16 cellular contexts compared by ENCODE assay signal in genomic region chr2:101859604-101860003, GRCh38.
A peak's percentile ranks its signal among the peaks of the same experiment; 100 is the strongest.
DNase-seq lines count a peak whose midpoint lies in the region; ATAC-seq, FAIRE-seq and TF ChIP-seq lines count a peak whose summit lies in the region.
"Had no signal": no experiment of that assay in that cellular context is flagged by ENCODE, and none has a peak within 500 bp of the region (broad histone marks: within the 10 kb centered on the region; RNA-seq: fewer than 3 reads in every experiment).

No MANE protein-coding gene starts in this region.

- no peak overlapping the region for H3K4me3 Mint-ChIP-seq in endothelial cell (ENCODE audit: unreplicated experiment)
- H3K4me3 Mint-ChIP-seq: CD8-positive, alpha-beta T cell had no signal

- no peak overlapping the region for H2AFZ ChIP-seq in HepG2 (ENCODE audit: low read length)
- H2AFZ ChIP-seq in smooth muscle cell (ENCODE audit: low read depth): no peak overlapping the region

- TF ChIP-seq POLR2A in HepG2 (IDR thresholded peaks at IDR 0.05; ENCODE audit: insufficient read depth in 1 of 2, low read depth in 2 of 2, low read length in 2 of 2) (no peak), right lobe of liver (IDR thresholded peaks at IDR 0.05) (no peak)

- H3K4me1 ChIP-seq in HepG2 (ENCODE audit: insufficient read depth, low read length): peaks cover 29% of the 10 kb centered on the region
- peaks cover 0 to 14% (median 2%) of the 10 kb centered on the region in 4 donors for H3K4me1 ChIP-seq in right lobe of liver
- H3K4me1 ChIP-seq in smooth muscle cell (ENCODE audit: low read depth): no peaks in the 10 kb centered on the region
- no peaks in the 10 kb centered on the region for H3K4me1 ChIP-seq in upper lobe of right lung
- H3K4me1 ChIP-seq: BE2C, HAP-1 had no signal

- in situ Hi-C loops in HepG2 (cut with HindIII; ENCODE audit: extremely low pct_ligation_motif_present, low pct_unique_long_range_greater_than_20kb): no loop called here

- TF ChIP-seq CTCF in HepG2 (CRISPR knock-in tag; IDR thresholded peaks at IDR 0.05) (no peak), right lobe of liver (IDR thresholded peaks at IDR 0.05) (no peak), endothelial cell (IDR thresholded peaks at IDR 0.05; ENCODE audit: unreplicated experiment) (no peak), smooth muscle cell (IDR thresholded peaks at IDR 0.05; ENCODE audit: borderline replicate concordance, insufficient read depth, poor library complexity, severe bottlenecking) (no peak), upper lobe of right lung (IDR thresholded peaks at IDR 0.05) (no peak)

- TF ChIP-seq EP300 in HepG2 (IDR thresholded peaks at IDR 0.05; ENCODE audit: low read depth in 2 of 2, low read length in 2 of 2) (no peak), HepG2 (CRISPR knock-in tag; IDR thresholded peaks at IDR 0.05; ENCODE audit: borderline replicate concordance) (no peak)

- no peaks in the 10 kb centered on the region for H3K9me3 Mint-ChIP-seq in endothelial cell (ENCODE audit: unreplicated experiment)
- H3K9me3 Mint-ChIP-seq: CD8-positive, alpha-beta T cell had no signal

- H3F3A ChIP-seq in smooth muscle cell (ENCODE audit: low read depth): no peaks in the 10 kb centered on the region

- no peak overlapping the region for H3K27ac ChIP-seq in HepG2 (ENCODE audit: extremely low read length, insufficient read depth, low read length)
- H3K27ac ChIP-seq in right lobe of liver: no peak overlapping the region
- H3K27ac ChIP-seq in smooth muscle cell (ENCODE audit: low read depth): peak overlapping the region; percentile 76
- no peak overlapping the region for H3K27ac ChIP-seq in upper lobe of right lung
- H3K27ac ChIP-seq: A549, C4-2B had no signal

- H3K27me3 ChIP-seq in HepG2 (ENCODE audit: control insufficient read depth in 1 of 2, insufficient read depth in 2 of 2, low read length in 2 of 2) (no peaks in the 10 kb centered on the region), right lobe of liver (no peaks in the 10 kb centered on the region), smooth muscle cell (ENCODE audit: low read depth) (no peaks in the 10 kb centered on the region), upper lobe of right lung (no peaks in the 10 kb centered on the region)
- H3K27me3 ChIP-seq: BE2C had no signal

- ATAC-seq in HepG2 (peak; percentile 13; the same call in 2 of the 3 replicates), right lobe of liver (no peak), upper lobe of right lung (no peak)
- ATAC-seq: CD8-positive, alpha-beta T cell had no signal

- H3K4me1 Mint-ChIP-seq in endothelial cell (ENCODE audit: unreplicated experiment): peaks cover 31% of the 10 kb centered on the region

- peaks cover 16% of the 10 kb centered on the region for H3K27me3 Mint-ChIP-seq in endothelial cell (ENCODE audit: unreplicated experiment)

- TF ChIP-seq RAD21 in HepG2 (CRISPR knock-in tag; IDR thresholded peaks at IDR 0.05): no peak

- H3K9ac ChIP-seq in HepG2 (ENCODE audit: insufficient read depth, low read depth, low read length) (no peak overlapping the region), smooth muscle cell (ENCODE audit: low read depth) (no peak overlapping the region)

- H3K79me2 ChIP-seq in HepG2 (ENCODE audit: insufficient read depth, low read length) (no peaks in the 10 kb centered on the region), smooth muscle cell (ENCODE audit: low read depth) (peaks cover 6% of the 10 kb centered on the region)

- no peak for DNase-seq in HepG2 (ENCODE audit: low spot score)
- DNase-seq in right lobe of liver: no peak
- DNase-seq in endothelial cell (ENCODE audit: low spot score): no peak
- no peak for DNase-seq in smooth muscle cell (lab: John Stamatoyannopoulos, UW; ENCODE audit: unreplicated experiment)
- no peak for DNase-seq in upper lobe of right lung
- DNase-seq in activated effector memory CD4-positive, alpha-beta T cell treated with Interleukin-2 at 50 U/mL for 16 hours: no peak
- DNase-seq: BE2C; CD8-positive, alpha-beta T cell; DND-41; GDM1 had no signal

- peaks cover 45% of the 10 kb centered on the region for H3K36me3 Mint-ChIP-seq in endothelial cell (ENCODE audit: low read depth, unreplicated experiment)

- BruUV-seq in HepG2 (replicated peaks; lab: Mats Ljungman, UMichigan): no TSS peak

- H3K4me3 ChIP-seq in HepG2 (replicated peaks in 1 of 3; ENCODE audit: insufficient read depth in 1 of 3, low read depth in 2 of 3, low read length in 3 of 3) (no peak overlapping the region), right lobe of liver (no peak overlapping the region), smooth muscle cell (no peak overlapping the region), upper lobe of right lung (no peak overlapping the region)
- H3K4me3 ChIP-seq: A549, HAP-1 had no signal

- H3K4me2 ChIP-seq in HepG2 (ENCODE audit: low read depth, low read length) (no peak overlapping the region), smooth muscle cell (no peak overlapping the region)
- H3K4me2 ChIP-seq: A549 had no signal

- H4K20me1 ChIP-seq in HepG2 (ENCODE audit: insufficient read depth, low read length): peaks cover 12% of the 10 kb centered on the region
- peaks cover 65% of the 10 kb centered on the region for H4K20me1 ChIP-seq in smooth muscle cell (ENCODE audit: low read depth)

- no peaks in the 10 kb centered on the region for H3K9me3 ChIP-seq in HepG2 (ENCODE audit: low read length)
- no peaks in the 10 kb centered on the region for H3K9me3 ChIP-seq in right lobe of liver
- H3K9me3 ChIP-seq in smooth muscle cell (replicated peaks; ENCODE audit: low read depth): no peaks in the 10 kb centered on the region
- no peaks in the 10 kb centered on the region for H3K9me3 ChIP-seq in upper lobe of right lung
- H3K9me3 ChIP-seq: A549, BE2C, HAP-1 had no signal

- FAIRE-seq in HepG2 (lab: Jason Lieb, UNC): no peak
- FAIRE-seq: A549, D721Med, GM12892, H1 had no signal

- WGBS in HepG2 (ENCODE audit: low lambda C conversion rate): 97% methylated on average over 16 of the region's 16 CpGs
- WGBS in right lobe of liver (ENCODE audit: insufficient coverage, low coverage, low lambda C conversion rate, missing lambda C conversion rate): 89% methylated on average over 2 of the region's 16 CpGs
- WGBS in smooth muscle cell (ENCODE audit: low lambda C conversion rate): 98% methylated on average over 16 of the region's 16 CpGs

- POLR2A ChIA-PET in HepG2 (lab: Yijun Ruan, JAX): no interaction called here

- peak overlapping the region; percentile 21 for H3K27ac Mint-ChIP-seq in endothelial cell (ENCODE audit: unreplicated experiment)

- intact Hi-C loops in HepG2 (cut with micrococcal nuclease; ENCODE audit: unreplicated experiment): no loop called here
- intact Hi-C loops in right lobe of liver (cut with DNase I): no loop called here
- intact Hi-C loops in upper lobe of right lung (cut with DNase I): no loop called here

- H3K36me3 ChIP-seq in HepG2 (replicated peaks in 1 of 2; ENCODE audit: control insufficient read depth in 1 of 2, insufficient read depth in 2 of 2, low read length in 2 of 2): peaks cover 46 to 87% of the 10 kb centered on the region in 2 experiments
- peaks cover 0 to 24% (median 7%) of the 10 kb centered on the region in 4 donors for H3K36me3 ChIP-seq in right lobe of liver
- peaks cover 10% of the 10 kb centered on the region for H3K36me3 ChIP-seq in smooth muscle cell (ENCODE audit: low read depth)
- peaks cover 92% of the 10 kb centered on the region for H3K36me3 ChIP-seq in upper lobe of right lung
- H3K36me3 ChIP-seq: BE2C had no signal

- CTCF ChIA-PET in HepG2 (lab: Yijun Ruan, JAX; ENCODE audit: low intra/inter-chr PET ratio, low total read pairs): no interaction called here

TF ChIP-seq in HepG2, 621 proteins besides CTCF, POLR2A, EP300 and RAD21:
- 0 out of 2 replicates have a peak, but pooled peaks have one; percentile 43 for TF ChIP-seq ZBTB33 (CRISPR knock-in tag; IDR thresholded peaks at IDR 0.05)
- TF ChIP-seq TCF7 (IDR thresholded peaks at IDR 0.05; ENCODE audit: low read depth): no peak
